In genomic region chr3:55189359-55189801, GRCh38 we compare ENCODE assay signal across 12 cellular contexts.
A peak's percentile ranks its signal among the peaks of the same experiment; 100 is the strongest.
DNase-seq lines count a peak whose midpoint lies in the region; ATAC-seq and TF ChIP-seq lines count a peak whose summit lies in the region.
"Had no signal": no experiment of that assay in that cellular context is flagged by ENCODE, and none has a peak within 500 bp of the region (broad histone marks: within the 10 kb centered on the region; RNA-seq: fewer than 3 reads in every experiment).

No MANE protein-coding gene starts in this region.

- peak overlapping the region; percentile 85 for H2AFZ ChIP-seq in IMR-90 (replicated peaks; ENCODE audit: low read length, poor library complexity)

- TF ChIP-seq POLR2A in IMR-90 (IDR thresholded peaks at IDR 0.05; ENCODE audit: low read depth, low read length) (no peak), right lobe of liver (IDR thresholded peaks at IDR 0.05) (no peak)

- intact Hi-C loops in IMR-90 (cut with micrococcal nuclease) (no loop called here), right lobe of liver (cut with DNase I) (no loop called here)

- H3K4me3 ChIP-seq in IMR-90 (ENCODE audit: insufficient read depth, low read depth, low read length) (no peak overlapping the region), right lobe of liver (no peak overlapping the region)

- H3K14ac ChIP-seq in IMR-90 (replicated peaks; ENCODE audit: low read depth, low read length): peak overlapping the region; percentile 93

- POLR2A ChIA-PET in IMR-90 (lab: Charles Lee; ENCODE audit: unreplicated experiment): no interaction called here

- no peaks in the 10 kb centered on the region for H4K20me1 ChIP-seq in IMR-90 (ENCODE audit: insufficient read depth, low read length)

- no CpG with 5 or more reads among the region's 5 CpGs for WGBS in IMR-90 (ENCODE audit: extremely low coverage in 2 of 2, insufficient read length in 1 of 2), 2 experiments
- WGBS in right lobe of liver (ENCODE audit: insufficient coverage, low coverage, low lambda C conversion rate, missing lambda C conversion rate): 42% methylated on average over 5 of the region's 5 CpGs

- H3K9ac ChIP-seq in IMR-90 (ENCODE audit: low read depth, low read length): no peak overlapping the region

- H3K4me2 ChIP-seq in IMR-90 (ENCODE audit: low read depth, low read length): no peak overlapping the region

- in situ Hi-C loops in IMR-90 (cut with MboI; ENCODE audit: low sequenced_read_pairs): no loop called here

- TF ChIP-seq RAD21 in IMR-90 (IDR thresholded peaks at IDR 0.05; ENCODE audit: low read length): no peak

- H3K36me3 ChIP-seq in IMR-90 (ENCODE audit: control insufficient read depth, insufficient read depth, low read length) (no peaks in the 10 kb centered on the region), right lobe of liver (no peaks in the 10 kb centered on the region)

- H3K23ac ChIP-seq in IMR-90 (ENCODE audit: low read depth, low read length): peak overlapping the region; percentile 99

- H2AK9ac ChIP-seq in IMR-90 (replicated peaks; ENCODE audit: low read depth, low read length, poor library complexity): peak overlapping the region; percentile 59

- no peaks in the 10 kb centered on the region for H3K27me3 ChIP-seq in IMR-90 (ENCODE audit: control insufficient read depth, insufficient read depth, low read length)
- no peaks in the 10 kb centered on the region for H3K27me3 ChIP-seq in right lobe of liver

- ATAC-seq in IMR-90 (ENCODE audit: low read depth) (no peak), right lobe of liver (peak in 3 of 4 donors; percentile 14 to 59 (median 37)), HG02870 (IDR thresholded peaks at IDR 0.05; ENCODE audit: unreplicated experiment) (no peak)
- ATAC-seq: activated CD4-positive, alpha-beta T cell treated with anti-CD3 and anti-CD28 coated beads for 36 hours had no signal

- H4K8ac ChIP-seq in IMR-90 (ENCODE audit: low read depth in 2 of 2, low read length in 2 of 2): peak overlapping the region; percentile 59 to 85

- peaks cover 7% of the 10 kb centered on the region for H3K9me1 ChIP-seq in IMR-90 (ENCODE audit: insufficient read depth, low read length)

- CTCF ChIA-PET in IMR-90 (lab: Yijun Ruan, JAX): no interaction called here

- peak overlapping the region; percentile 94 for H4K91ac ChIP-seq in IMR-90 (ENCODE audit: insufficient read depth, low read depth, low read length)

- peak overlapping the region; percentile 93 for H3K18ac ChIP-seq in IMR-90 (ENCODE audit: low read depth, low read length)

- peak overlapping the region; percentile 89; the same call in 2 of the 3 replicates for H2BK15ac ChIP-seq in IMR-90 (ENCODE audit: low read depth, low read length)

- peak overlapping the region; percentile 98 for H2AK5ac ChIP-seq in IMR-90 (ENCODE audit: low read depth, low read length)

- H4K5ac ChIP-seq in IMR-90 (ENCODE audit: low read depth, low read length): peak overlapping the region; percentile 90

- H2BK5ac ChIP-seq in IMR-90 (ENCODE audit: low read depth, low read length, poor library complexity, severe bottlenecking): peak overlapping the region; percentile 98

- H2BK120ac ChIP-seq in IMR-90 (ENCODE audit: low read depth, low read length): peak overlapping the region; percentile 99

- H3K56ac ChIP-seq in IMR-90 (ENCODE audit: extremely low read depth, insufficient read depth, low read length): peak overlapping the region; percentile 76

- DNase-seq in COLO829 (ENCODE audit: low spot score) (peak; percentile 92), IMR-90 (peak; percentile 78), dedifferentiated amniotic fluid mesenchymal stem cell (ENCODE audit: extremely low spot score) (peak; percentile 38), right lobe of liver (no peak), medulla oblongata (ENCODE audit: extremely low spot score) (no peak), RKO (ENCODE audit: low spot score) (no peak), ureter (ENCODE audit: low spot score) (no peak)
- DNase-seq: activated CD4-positive, alpha-beta T cell treated with anti-CD3 and anti-CD28 coated beads for 36 hours; activated T-cell treated with anti-CD3 and anti-CD28 coated beads, Interleukin-2, amount 50 U/mL, for 48 hours; NCI-H1105 had no signal

- no TSS peak for BruUV-seq in IMR-90 (replicated peaks; lab: Mats Ljungman, UMichigan)

- H3K27ac ChIP-seq in IMR-90 (ENCODE audit: insufficient read depth, low read length) (peak overlapping the region; percentile 39), right lobe of liver (no peak overlapping the region)
- H3K27ac ChIP-seq: epithelial cell of prostate had no signal

- H3K4ac ChIP-seq in IMR-90 (ENCODE audit: low read depth, low read length): peak overlapping the region; percentile 97

- H3K4me1 ChIP-seq in IMR-90 (ENCODE audit: control insufficient read depth, insufficient read depth, low read length) (peaks cover 15% of the 10 kb centered on the region), right lobe of liver (no peaks in the 10 kb centered on the region)

- TF ChIP-seq CTCF in IMR-90 (conservative IDR thresholded peaks at IDR 0.05; ENCODE audit: low read depth, low read length): no peak
- TF ChIP-seq CTCF in right lobe of liver (IDR thresholded peaks at IDR 0.05): no peak

- H3K9me3 ChIP-seq in IMR-90 (ENCODE audit: control insufficient read depth, insufficient read depth, low read length) (no peaks in the 10 kb centered on the region), right lobe of liver (no peaks in the 10 kb centered on the region)

- dilution Hi-C loops in IMR-90 (cut with HindIII; ENCODE audit: low sequenced_read_pairs, unreplicated experiment): no loop called here

- H2BK20ac ChIP-seq in IMR-90 (ENCODE audit: low read depth, low read length): peak overlapping the region; percentile 99

- H3K79me1 ChIP-seq in IMR-90 (ENCODE audit: low read depth in 1 of 2, low read length in 2 of 2): peaks cover 6 to 14% of the 10 kb centered on the region in 2 experiments; a peak in 3 of 4 replicates

TF ChIP-seq in IMR-90, 13 proteins besides CTCF, POLR2A, EP300 and RAD21:
- peak; percentile 51; the same call in 1 of the 2 replicates for TF ChIP-seq FOS (IDR thresholded peaks at IDR 0.05; ENCODE audit: low read depth, low read length)
- no peak for TF ChIP-seq MAFK (IDR thresholded peaks at IDR 0.05; ENCODE audit: low read depth, low read length)

Comparison
In these comparisons a context has a peak if more than half of its experiments do, and no peak if none do; other contexts are left out.
1. DNase-seq: peak in COLO829 (single experiment), IMR-90 (single experiment) and dedifferentiated amniotic fluid mesenchymal stem cell (single experiment); none in right lobe of liver (0 of 3), medulla oblongata (single experiment), RKO (single experiment) and ureter (single experiment).
2. ATAC-seq: peak in right lobe of liver (3 of 4); none in IMR-90 (single experiment) and HG02870 (single experiment).